4 cellular contexts compared by ENCODE assay signal in the genomic region with DNA sequence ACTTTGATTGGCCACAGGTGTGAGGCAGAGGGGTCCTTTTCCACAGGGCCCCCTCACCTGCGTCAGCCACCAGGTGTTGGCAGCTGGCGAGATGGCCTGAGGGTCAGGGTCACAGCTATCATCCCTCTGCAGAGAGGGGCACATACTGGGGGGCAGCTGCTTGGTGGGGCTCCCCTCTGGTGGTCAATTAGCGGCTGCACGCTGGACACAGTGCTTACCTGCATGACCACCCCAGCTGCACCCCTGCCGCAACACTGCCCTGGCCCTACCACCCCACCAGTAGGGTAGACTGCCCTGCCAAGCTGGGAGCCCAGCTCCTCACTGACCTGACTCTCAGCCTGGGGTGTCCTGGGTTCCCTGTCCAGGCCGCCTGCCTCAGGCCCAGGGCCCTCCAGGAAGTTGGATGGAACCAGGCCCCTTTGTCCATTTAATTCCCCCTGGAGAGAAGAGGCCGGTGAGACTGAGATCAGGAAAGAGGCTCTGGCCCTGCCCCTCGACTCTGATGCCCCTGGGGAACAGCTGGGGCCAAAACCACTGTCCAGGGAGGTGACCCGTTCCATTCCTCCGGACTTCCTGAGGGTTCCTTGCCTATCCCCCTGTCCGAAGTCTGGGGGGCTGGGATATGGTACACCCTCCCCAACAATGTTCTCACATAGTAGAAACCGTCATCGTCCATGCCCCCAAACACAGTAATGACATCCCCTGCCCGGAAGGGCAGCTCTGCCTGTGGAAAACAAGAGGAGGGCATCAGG.
TF ChIP-seq lines count a peak whose summit lies in the region.

No MANE protein-coding gene starts in this region.

TF ChIP-seq in SK-N-SH, 30 proteins besides CTCF, POLR2A, EP300 and RAD21:
- TF ChIP-seq, protein P1, sequence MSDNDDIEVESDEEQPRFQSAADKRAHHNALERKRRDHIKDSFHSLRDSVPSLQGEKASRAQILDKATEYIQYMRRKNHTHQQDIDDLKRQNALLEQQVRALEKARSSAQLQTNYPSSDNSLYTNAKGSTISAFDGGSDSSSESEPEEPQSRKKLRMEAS (IDR thresholded peaks at IDR 0.05; ENCODE audit: low read depth) = no peak
- TF ChIP-seq SIN3A (IDR thresholded peaks at IDR 0.05; ENCODE audit: borderline replicate concordance, low read depth, low read length) (no peak), SMC3 (IDR thresholded peaks at IDR 0.05; ENCODE audit: low read depth, low read length) (no peak), FOSL2 (IDR thresholded peaks at IDR 0.05; ENCODE audit: borderline replicate concordance, low read depth) (no peak), EZH2phosphoT487 (IDR thresholded peaks at IDR 0.05; ENCODE audit: borderline replicate concordance, low read depth) (no peak)
- TF ChIP-seq, protein P2, sequence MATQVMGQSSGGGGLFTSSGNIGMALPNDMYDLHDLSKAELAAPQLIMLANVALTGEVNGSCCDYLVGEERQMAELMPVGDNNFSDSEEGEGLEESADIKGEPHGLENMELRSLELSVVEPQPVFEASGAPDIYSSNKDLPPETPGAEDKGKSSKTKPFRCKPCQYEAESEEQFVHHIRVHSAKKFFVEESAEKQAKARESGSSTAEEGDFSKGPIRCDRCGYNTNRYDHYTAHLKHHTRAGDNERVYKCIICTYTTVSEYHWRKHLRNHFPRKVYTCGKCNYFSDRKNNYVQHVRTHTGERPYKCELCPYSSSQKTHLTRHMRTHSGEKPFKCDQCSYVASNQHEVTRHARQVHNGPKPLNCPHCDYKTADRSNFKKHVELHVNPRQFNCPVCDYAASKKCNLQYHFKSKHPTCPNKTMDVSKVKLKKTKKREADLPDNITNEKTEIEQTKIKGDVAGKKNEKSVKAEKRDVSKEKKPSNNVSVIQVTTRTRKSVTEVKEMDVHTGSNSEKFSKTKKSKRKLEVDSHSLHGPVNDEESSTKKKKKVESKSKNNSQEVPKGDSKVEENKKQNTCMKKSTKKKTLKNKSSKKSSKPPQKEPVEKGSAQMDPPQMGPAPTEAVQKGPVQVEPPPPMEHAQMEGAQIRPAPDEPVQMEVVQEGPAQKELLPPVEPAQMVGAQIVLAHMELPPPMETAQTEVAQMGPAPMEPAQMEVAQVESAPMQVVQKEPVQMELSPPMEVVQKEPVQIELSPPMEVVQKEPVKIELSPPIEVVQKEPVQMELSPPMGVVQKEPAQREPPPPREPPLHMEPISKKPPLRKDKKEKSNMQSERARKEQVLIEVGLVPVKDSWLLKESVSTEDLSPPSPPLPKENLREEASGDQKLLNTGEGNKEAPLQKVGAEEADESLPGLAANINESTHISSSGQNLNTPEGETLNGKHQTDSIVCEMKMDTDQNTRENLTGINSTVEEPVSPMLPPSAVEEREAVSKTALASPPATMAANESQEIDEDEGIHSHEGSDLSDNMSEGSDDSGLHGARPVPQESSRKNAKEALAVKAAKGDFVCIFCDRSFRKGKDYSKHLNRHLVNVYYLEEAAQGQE (IDR thresholded peaks at IDR 0.05; ENCODE audit: low read depth, low read length) = no peak

TF ChIP-seq in SK-N-SH treated with all-trans-retinoic acid at 6 μM for 48 hours, 23 proteins besides CTCF, POLR2A, EP300 and RAD21:
- no peak for TF ChIP-seq RARB (CRISPR knock-in tag; IDR thresholded peaks at IDR 0.05)
- no peak for TF ChIP-seq SNAI2 (CRISPR knock-in tag; IDR thresholded peaks at IDR 0.05)
TF ChIP-seq in SK-N-SH treated with all-trans-retinoic acid at 6 μM for 48 hours: peak in this region for 0.

TF ChIP-seq in IMR-90, 13 proteins besides CTCF, POLR2A, EP300 and RAD21:
- TF ChIP-seq RFX5 (IDR thresholded peaks at IDR 0.05; ENCODE audit: low read depth, low read length) (no peak), CEBPB (IDR thresholded peaks at IDR 0.05; ENCODE audit: low read depth, low read length) (no peak), NFE2L2 (IDR thresholded peaks at IDR 0.05; ENCODE audit: low read depth, low read length) (no peak), FOS (IDR thresholded peaks at IDR 0.05; ENCODE audit: low read depth, low read length) (no peak), USF2 (IDR thresholded peaks at IDR 0.05; ENCODE audit: low read depth, low read length) (no peak), BHLHE40 (IDR thresholded peaks at IDR 0.05; ENCODE audit: low read depth, low read length) (no peak), MAFK (IDR thresholded peaks at IDR 0.05; ENCODE audit: low read depth, low read length) (no peak), CHD1 (IDR thresholded peaks at IDR 0.05; ENCODE audit: low read depth, low read length) (no peak)

TF ChIP-seq in endothelial cell of umbilical vein, 7 proteins besides CTCF, POLR2A, EP300 and RAD21:
- TF ChIP-seq FOS (IDR thresholded peaks at IDR 0.05; ENCODE audit: borderline replicate concordance, insufficient read depth, low read length) (no peak), GATA2 (IDR thresholded peaks at IDR 0.05; ENCODE audit: insufficient read depth, insufficient read length, low read depth, low read length) (no peak), MYC (IDR thresholded peaks at IDR 0.05; ENCODE audit: low read depth, low read length) (no peak), JUN (IDR thresholded peaks at IDR 0.05; ENCODE audit: borderline replicate concordance, insufficient read depth, insufficient read length, low read depth) (no peak), POLR2AphosphoS5 (IDR thresholded peaks at IDR 0.05; ENCODE audit: insufficient read depth, low read depth, low read length) (no peak), EZH2 (IDR thresholded peaks at IDR 0.05; ENCODE audit: borderline replicate concordance, low read depth, low read length, severe bottlenecking) (no peak)
- TF ChIP-seq, protein P1 (IDR thresholded peaks at IDR 0.05; ENCODE audit: insufficient read depth, insufficient read length) = no peak
TF ChIP-seq in endothelial cell of umbilical vein: peak in this region for 0.
